Comparison of ENCODE assay signal across 29 cellular contexts in the genomic region with DNA sequence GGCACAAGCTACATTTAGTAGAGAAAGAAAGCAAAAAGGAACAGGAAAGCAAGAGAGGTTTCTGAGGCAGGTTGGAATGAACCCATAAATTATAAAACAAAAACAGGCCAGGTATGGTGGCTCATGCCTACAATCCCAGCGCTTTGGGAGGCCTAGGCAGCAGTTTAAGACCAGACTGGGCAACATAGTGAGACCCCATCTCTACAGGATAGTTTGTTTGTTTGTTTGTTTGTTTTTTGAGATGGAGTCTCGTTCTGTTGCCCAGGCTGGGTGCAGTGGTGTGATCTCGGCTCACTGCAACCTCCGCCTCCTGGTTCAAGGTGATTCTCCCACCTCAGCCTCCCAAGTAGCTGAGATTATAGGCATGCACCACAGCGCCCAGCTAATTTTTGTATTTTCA.
"Had no signal": no experiment of that assay in that cellular context is flagged by ENCODE, and none has a peak within 500 bp of the region (broad histone marks: within the 10 kb centered on the region; RNA-seq: fewer than 3 reads in every experiment).

No MANE protein-coding gene starts in this region.

- H3K27me3 Mint-ChIP-seq: dendritic cell treated with granulocyte-macrophage colony-stimulating factor and Interleukin-4, amounts not matched to agents 40 ng/mL and 50 ng/mL, for 4 days; effector memory CD8-positive, alpha-beta T cell had no signal

- H3K27me3 ChIP-seq: colonic mucosa, dorsolateral prefrontal cortex, esophagus muscularis mucosa, esophagus squamous epithelium, foreskin keratinocyte, gastrocnemius medialis, gastroesophageal sphincter, heart left ventricle, heart right ventricle, hepatocyte had no signal

- H3K9me3 Mint-ChIP-seq: dendritic cell treated with granulocyte-macrophage colony-stimulating factor and Interleukin-4, amounts not matched to agents 40 ng/mL and 50 ng/mL, for 4 days; endodermal cell had no signal

- H3K9me3 ChIP-seq: colonic mucosa, esophagus muscularis mucosa, esophagus squamous epithelium, gastrocnemius medialis, gastroesophageal sphincter, heart left ventricle, heart right ventricle had no signal

- H3K27ac Mint-ChIP-seq: dendritic cell treated with granulocyte-macrophage colony-stimulating factor and Interleukin-4, amounts not matched to agents 40 ng/mL and 50 ng/mL, for 4 days; effector memory CD8-positive, alpha-beta T cell; endodermal cell had no signal

- FAIRE-seq: endometrium, endothelial cell of umbilical vein, frontal cortex had no signal

- H2AFZ ChIP-seq: hepatocyte had no signal

- H3K4me1 ChIP-seq: colonic mucosa, esophagus muscularis mucosa, esophagus squamous epithelium, foreskin keratinocyte, gastrocnemius medialis, gastroesophageal sphincter, heart left ventricle, heart right ventricle had no signal

- H3K27ac ChIP-seq: colonic mucosa, coronary artery, epithelial cell of prostate, esophagus muscularis mucosa, esophagus squamous epithelium, foreskin keratinocyte, gastrocnemius medialis, gastroesophageal sphincter, heart left ventricle, heart right ventricle, hepatocyte had no signal

- H3K4me3 ChIP-seq: colonic mucosa, coronary artery, dorsolateral prefrontal cortex, esophagus muscularis mucosa, esophagus squamous epithelium, gastrocnemius medialis, gastroesophageal sphincter, heart left ventricle, heart right ventricle, hepatocyte had no signal

- H3K79me2 ChIP-seq: hepatocyte had no signal

- ATAC-seq: effector memory CD8-positive, alpha-beta T cell; esophagus mucosa; foreskin keratinocyte; gastrocnemius medialis; gastroesophageal sphincter; heart left ventricle; heart right ventricle had no signal

- H3K4me3 Mint-ChIP-seq: dendritic cell treated with granulocyte-macrophage colony-stimulating factor and Interleukin-4, amounts not matched to agents 40 ng/mL and 50 ng/mL, for 4 days; effector memory CD8-positive, alpha-beta T cell; endodermal cell had no signal

- H3K4me2 ChIP-seq: hepatocyte had no signal

- DNase-seq: colonic mucosa; cortex of kidney; dermis blood vessel endothelial cell; dorsolateral prefrontal cortex; effector CD4-positive, alpha-beta T cell; effector CD8-positive, alpha-beta T cell; effector memory CD4-positive, alpha-beta T cell; effector memory CD8-positive, alpha-beta T cell; endodermal cell; erythroblast; esophagus squamous epithelium; foreskin fibroblast; foreskin keratinocyte; foreskin melanocyte; gastrocnemius medialis; glutamatergic neuron; head of caudate nucleus; heart left ventricle; heart right ventricle had no signal

- H3K36me3 ChIP-seq: colonic mucosa, esophagus muscularis mucosa, gastrocnemius medialis, gastroesophageal sphincter, heart left ventricle had no signal

- H3K4me1 Mint-ChIP-seq: endodermal cell had no signal
